ENCODE assay signal across 9 cellular contexts in genomic region chr10:113704637-113705343, GRCh38. TPM values are rescaled to one million over a fixed set of nuclear protein-coding genes. Genes with fewer than 3 reads are reported as not detected.
DNase-seq lines count a peak whose midpoint lies in the region; ATAC-seq and TF ChIP-seq lines count a peak whose summit lies in the region.
"Had no signal": no experiment of that assay in that cellular context is flagged by ENCODE, and none has a peak within 500 bp of the region (broad histone marks: within the 10 kb centered on the region; RNA-seq: fewer than 3 reads in every experiment).

No MANE protein-coding gene starts in this region.

- POLR2A ChIA-PET in HEK293T (lab: Yijun Ruan, JAX) (no interaction called here), SK-N-SH (lab: Yijun Ruan, JAX) (no interaction called here)

- H3K4me3 ChIP-seq in SK-N-SH (ENCODE audit: low read depth in 2 of 2, low read length in 1 of 2) (peak overlapping the region in 1 of 2 experiments; percentile 30; a peak in 1 of 4 replicates), fibroblast of lung (replicated peaks in 1 of 4; ENCODE audit: control extremely low read depth in 1 of 4, insufficient read depth in 1 of 4, low read depth in 3 of 4, low read length in 4 of 4) (no peak overlapping the region), osteoblast (ENCODE audit: insufficient read depth, low read length) (no peak overlapping the region)
- H3K4me3 ChIP-seq: BLaER1 treated with 17β-estradiol and CSF1 and Interleukin-3, amounts not matched to agents 10 nM and 100 nM had no signal

- no peaks in the 10 kb centered on the region for H3K27me3 ChIP-seq in SK-N-SH (ENCODE audit: insufficient read depth)
- no peaks in the 10 kb centered on the region for H3K27me3 ChIP-seq in fibroblast of lung (ENCODE audit: control insufficient read depth, insufficient read depth, low read length)
- no peaks in the 10 kb centered on the region for H3K27me3 ChIP-seq in osteoblast (ENCODE audit: insufficient read depth, low read length)
- H3K27me3 ChIP-seq: BLaER1 treated with 17β-estradiol and CSF1 and Interleukin-3, amounts not matched to agents 10 nM and 100 nM had no signal

- H3K4me1 ChIP-seq in SK-N-SH (ENCODE audit: control insufficient read depth in 1 of 2, insufficient read depth in 2 of 2, low read depth in 1 of 2, low read length in 1 of 2) (peaks cover 0 to 22% of the 10 kb centered on the region in 2 experiments; a peak in 2 of 4 replicates), fibroblast of lung (ENCODE audit: control insufficient read depth, extremely low read depth, insufficient read depth, low read length) (peaks cover 2% of the 10 kb centered on the region), osteoblast (ENCODE audit: insufficient read depth, low read length) (peaks cover 7% of the 10 kb centered on the region)

- no peaks in the 10 kb centered on the region for H3K9me3 ChIP-seq in SK-N-SH
- H3K9me3 ChIP-seq in fibroblast of lung (ENCODE audit: control insufficient read depth, insufficient read depth, low read depth, low read length) = no peaks in the 10 kb centered on the region
- no peaks in the 10 kb centered on the region for H3K9me3 ChIP-seq in osteoblast (ENCODE audit: low read depth, low read length)
- H3K9me3 ChIP-seq: BLaER1 treated with 17β-estradiol and CSF1 and Interleukin-3, amounts not matched to agents 10 nM and 100 nM had no signal

- WGBS in SK-N-SH (ENCODE audit: low lambda C conversion rate) = 50% methylated on average over 6 of the region's 6 CpGs

- ATAC-seq in GM18909 (IDR thresholded peaks at IDR 0.05; ENCODE audit: poor library complexity, unreplicated experiment) = no peak
- no peak for ATAC-seq in HG03039 (IDR thresholded peaks at IDR 0.05; ENCODE audit: unreplicated experiment)

- DNase-seq in NCI-H1105 treated with DMSO at 0.1 percent for 48 hours (lab: John Stamatoyannopoulos, UW) (peak; percentile 36), NCI-H1105 (lab: John Stamatoyannopoulos, UW) (no peak), HEK293T (ENCODE audit: extremely low spot score) (peak; percentile 50), SK-N-SH (peak; percentile 46), fibroblast of lung (ENCODE audit: low read depth in 2 of 2) (peak; percentile 43 to 68), osteoblast (ENCODE audit: insufficient read length, low spot score, missing footprints) (peak; percentile 29)

- no peak for TF ChIP-seq EP300 in SK-N-SH (IDR thresholded peaks at IDR 0.05; ENCODE audit: borderline replicate concordance in 1 of 2, low read depth in 1 of 2, low read length in 1 of 2)

- peak; percentile 85 for TF ChIP-seq CTCF in SK-N-SH (IDR thresholded peaks at IDR 0.05)
- peak; percentile 72 to 79 for TF ChIP-seq CTCF in fibroblast of lung (conservative IDR thresholded peaks at IDR 0.05 in 1 of 2, IDR thresholded peaks at IDR 0.05 in 1 of 2; ENCODE audit: low read depth in 1 of 2, low read length in 2 of 2)
- peak; percentile 75 for TF ChIP-seq CTCF in osteoblast (IDR thresholded peaks at IDR 0.05; ENCODE audit: extremely low read depth, low read depth, low read length)

- H3K9me2 ChIP-seq in SK-N-SH = no peaks in the 10 kb centered on the region

- CTCF ChIA-PET in HEK293T (lab: Yijun Ruan, JAX) (interaction anchor here (0.5 to 1.0 kb wide), 8 partner anchors 14 to 1099 kb away, joined by 3 to 9 read pairs (median 4); no protein-coding TSS in a partner anchor), SK-N-SH (lab: Yijun Ruan, JAX) (interaction anchor here (0.6 to 2.5 kb wide), 29 partner anchors 8 to 1155 kb away, joined by 3 to 36 read pairs (median 4); partner anchors contain the start of genes CASP7 and PLEKHS1)

- H3K79me2 ChIP-seq in SK-N-SH (ENCODE audit: insufficient read depth) (no peaks in the 10 kb centered on the region), fibroblast of lung (ENCODE audit: control insufficient read depth, insufficient read depth, low read length) (no peaks in the 10 kb centered on the region), osteoblast (ENCODE audit: insufficient read depth, low read length) (no peaks in the 10 kb centered on the region)

- 0 out of 2 replicates have a peak, but pooled peaks cover 1% of the 10 kb centered on the region for H4K20me1 ChIP-seq in SK-N-SH (ENCODE audit: insufficient read depth)
- H4K20me1 ChIP-seq in fibroblast of lung (ENCODE audit: control insufficient read depth, extremely low read depth, insufficient read depth, low read length) = no peaks in the 10 kb centered on the region
- peaks cover 8% of the 10 kb centered on the region for H4K20me1 ChIP-seq in osteoblast (ENCODE audit: insufficient read depth, low read length)

- H3K27ac ChIP-seq in SK-N-SH (ENCODE audit: low read depth in 2 of 2, low read length in 1 of 2) = no peak overlapping the region
- H3K27ac ChIP-seq in fibroblast of lung (ENCODE audit: insufficient read depth, low read length) = no peak overlapping the region
- no peak overlapping the region for H3K27ac ChIP-seq in osteoblast (ENCODE audit: low read depth, low read length)
- H3K27ac ChIP-seq: BLaER1 treated with 17β-estradiol and CSF1 and Interleukin-3, amounts not matched to agents 10 nM and 100 nM had no signal

- peaks cover 0 to 4% of the 10 kb centered on the region in 2 experiments for H3K36me3 ChIP-seq in SK-N-SH (replicated peaks in 1 of 2; ENCODE audit: control insufficient read depth in 1 of 2, insufficient read depth in 2 of 2, low read length in 1 of 2)
- H3K36me3 ChIP-seq in fibroblast of lung (ENCODE audit: control insufficient read depth, insufficient read depth, low read length) = no peaks in the 10 kb centered on the region
- no peaks in the 10 kb centered on the region for H3K36me3 ChIP-seq in osteoblast (ENCODE audit: insufficient read depth, low read length)

- no peak overlapping the region for H2AFZ ChIP-seq in SK-N-SH (ENCODE audit: low read depth)
- no peak overlapping the region for H2AFZ ChIP-seq in fibroblast of lung (ENCODE audit: low read length)
- no peak overlapping the region for H2AFZ ChIP-seq in osteoblast (ENCODE audit: low read length)

- no peak overlapping the region for H3K4me2 ChIP-seq in SK-N-SH
- H3K4me2 ChIP-seq in fibroblast of lung (ENCODE audit: extremely low read depth, insufficient read depth, low read length) = no peak overlapping the region
- H3K4me2 ChIP-seq in osteoblast (ENCODE audit: insufficient read depth, low read length) = no peak overlapping the region
- H3K4me2 ChIP-seq: BLaER1 treated with 17β-estradiol and CSF1 and Interleukin-3, amounts not matched to agents 10 nM and 100 nM had no signal

- no peaks in the 10 kb centered on the region for H3F3A ChIP-seq in SK-N-SH (replicated peaks; ENCODE audit: insufficient read depth)

- H3K9ac ChIP-seq in SK-N-SH (no peak overlapping the region), fibroblast of lung (ENCODE audit: insufficient read depth, low read length) (no peak overlapping the region)

- peak; percentile 76 for TF ChIP-seq RAD21 in SK-N-SH (IDR thresholded peaks at IDR 0.05; ENCODE audit: low read length)

TF ChIP-seq in HEK293T, 16 proteins besides CTCF, POLR2A, EP300 and RAD21:
- TF ChIP-seq SUZ12 (IDR thresholded peaks at IDR 0.05) (no peak), HDGF (IDR thresholded peaks at IDR 0.05; ENCODE audit: borderline replicate concordance) (no peak), FOXM1 (IDR thresholded peaks at IDR 0.05; ENCODE audit: borderline replicate concordance) (no peak), ELF4 (IDR thresholded peaks at IDR 0.05) (no peak), BHLHE40 (IDR thresholded peaks at IDR 0.05; ENCODE audit: borderline replicate concordance) (no peak), NFRKB (IDR thresholded peaks at IDR 0.05) (no peak)

TF ChIP-seq in SK-N-SH, 30 proteins besides CTCF, POLR2A, EP300 and RAD21:
- TF ChIP-seq TAF1 (IDR thresholded peaks at IDR 0.05; ENCODE audit: borderline replicate concordance, low read depth, low read length) = no peak
- TF ChIP-seq SMC3 (IDR thresholded peaks at IDR 0.05; ENCODE audit: low read depth, low read length) = peak; percentile 52
TF ChIP-seq in SK-N-SH: peak in this region for 1.

RNA-seq across cellular contexts. Expression of gene CASP7, which starts 25.1 kb away (rescaled TPM):
- polyA plus RNA-seq in SK-N-SH (2012; rRNA removed) (13.6 and 15.1 TPM in 2 replicates), fibroblast of lung (22.4 and 27.0 TPM in 2 replicates)
- 14.2 and 16.5 TPM in 2 replicates for polyA plus RNA-seq in SK-N-SH (2012; cell fraction: cytosol; rRNA removed)
- 6.6 and 10.8 TPM in 2 replicates for polyA plus RNA-seq in SK-N-SH (2012; cell fraction: nucleus; rRNA removed)
- total RNA-seq in fibroblast of lung (23.1 and 28.9 TPM in 2 replicates), osteoblast (17.4 and 21.7 TPM in 2 replicates)
- polyA plus RNA-seq in fibroblast of lung (2012) = 18.6 and 20.3 TPM in 2 replicates
- polyA minus RNA-seq in fibroblast of lung (ENCODE audit: low replicate concordance) = 6.8 and 7.6 TPM in 2 replicates

RNA-seq across cellular contexts. Expression of gene NRAP, which starts 40.9 kb away (rescaled TPM):
- polyA plus RNA-seq in SK-N-SH (2012; rRNA removed) (not detected in 2 replicates), fibroblast of lung (not detected in 2 replicates)
- polyA plus RNA-seq in SK-N-SH (2012; cell fraction: cytosol; rRNA removed) = under 0.01 TPM in 1 of 2 replicates, not detected in the other
- polyA plus RNA-seq in SK-N-SH (2012; cell fraction: nucleus; rRNA removed) = not detected in 2 replicates
- total RNA-seq in fibroblast of lung (not detected in 2 replicates), osteoblast (not detected in 2 replicates)
- not detected in 2 replicates for polyA plus RNA-seq in fibroblast of lung (2012)
- polyA minus RNA-seq in fibroblast of lung (ENCODE audit: low replicate concordance) = not detected in 2 replicates

RNA-seq across cellular contexts. Expression of gene PLEKHS1, which starts 46.7 kb away (rescaled TPM):
- polyA plus RNA-seq in SK-N-SH (2012; rRNA removed) = not detected in 2 replicates
- polyA plus RNA-seq in SK-N-SH (2012; cell fraction: cytosol; rRNA removed) = not detected in 2 replicates
- 0.07 TPM in 1 of 2 replicates, not detected in the other for polyA plus RNA-seq in SK-N-SH (2012; cell fraction: nucleus; rRNA removed)
- total RNA-seq in fibroblast of lung = not detected in 2 replicates
- not detected in 2 replicates for polyA plus RNA-seq in fibroblast of lung
- polyA plus RNA-seq in fibroblast of lung (2012) = not detected in 2 replicates
- polyA minus RNA-seq in fibroblast of lung (ENCODE audit: low replicate concordance) = not detected in 2 replicates
- under 0.01 TPM in 1 of 2 replicates, not detected in the other for total RNA-seq in osteoblast
